In the genomic region with DNA sequence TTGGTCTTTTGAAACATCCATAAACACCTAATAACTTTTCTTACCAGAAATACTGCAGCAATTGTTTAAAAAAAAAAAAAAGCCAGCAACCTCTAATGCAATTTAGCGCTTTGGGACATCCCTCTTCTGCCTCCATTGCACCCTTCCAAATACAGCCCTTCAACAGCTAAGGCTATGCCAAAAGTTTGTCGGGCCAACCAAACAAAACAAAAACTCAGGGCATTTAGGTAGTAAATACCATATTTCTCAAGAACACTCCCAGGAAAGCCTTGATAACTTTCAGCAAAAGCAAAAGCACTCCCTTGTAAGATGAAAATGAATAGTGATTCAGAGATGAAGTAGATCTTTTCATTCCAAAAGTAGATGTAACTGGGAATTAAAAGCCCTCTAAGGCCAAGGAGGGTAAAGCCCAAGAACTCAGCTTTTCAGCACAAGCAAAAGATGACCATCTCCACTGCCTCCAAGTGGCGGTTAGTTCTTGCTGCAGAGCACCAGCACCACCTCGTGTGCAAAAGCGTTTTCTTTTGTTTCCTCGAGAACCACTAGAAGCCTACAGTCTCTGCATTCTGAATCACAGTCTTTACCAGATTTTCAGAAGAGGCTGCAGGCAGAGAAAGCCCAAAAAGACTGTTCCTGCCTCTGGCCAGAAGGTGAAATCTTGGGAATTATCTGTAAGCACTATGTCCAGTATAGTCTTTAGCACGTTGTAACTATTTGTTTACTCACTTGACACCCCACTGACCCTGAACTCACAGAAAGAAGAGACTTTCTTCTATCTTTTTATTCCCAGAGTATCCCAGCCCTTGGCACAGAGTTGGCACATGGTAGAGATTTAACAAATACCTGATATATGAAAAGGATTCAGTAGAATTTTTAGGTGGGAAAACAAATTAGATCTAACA, we compare ENCODE assay signal across 9 cellular contexts. TPM values are rescaled to one million over a fixed set of nuclear protein-coding genes. Genes with fewer than 3 reads are reported as not detected.
DNase-seq lines count a peak whose midpoint lies in the region; ATAC-seq and TF ChIP-seq lines count a peak whose summit lies in the region.
"Had no signal": no experiment of that assay in that cellular context is flagged by ENCODE, and none has a peak within 500 bp of the region (broad histone marks: within the 10 kb centered on the region; RNA-seq: fewer than 3 reads in every experiment).

No MANE protein-coding gene starts in this region.

- POLR2A ChIA-PET in CD4-positive, alpha-beta T cell (lab: Charles Lee) = no interaction called here

- TF ChIP-seq EP300 in Ishikawa (IDR thresholded peaks at IDR 0.05; ENCODE audit: borderline replicate concordance) = no peak
- peak in 1 of 2 donors; percentile 7 for TF ChIP-seq EP300 in tibial nerve (IDR thresholded peaks at IDR 0.05)

- H2AFZ ChIP-seq in OCI-LY1 (ENCODE audit: low read length) (0 out of 2 replicates have a peak overlapping the region, but pooled peaks have one; percentile 12), mammary epithelial cell (ENCODE audit: low read depth, low read length) (no peak overlapping the region)

- BruUV-seq in mammary epithelial cell (replicated peaks; lab: Mats Ljungman, UMichigan) = no TSS peak

- peak overlapping the region; percentile 87 for H3K27ac ChIP-seq in OCI-LY1 (ENCODE audit: low read depth, low read length, poor library complexity, severe bottlenecking)
- H3K27ac ChIP-seq in mammary epithelial cell (ENCODE audit: insufficient read depth, low read depth, low read length) = no peak overlapping the region
- H3K27ac ChIP-seq in tibial nerve = no peak overlapping the region
- no peak overlapping the region for H3K27ac ChIP-seq in CD4-positive, alpha-beta T cell (ENCODE audit: low read depth, low read length)

- H4K20me1 ChIP-seq in OCI-LY1 (ENCODE audit: insufficient read depth, low read length) (no peaks in the 10 kb centered on the region), mammary epithelial cell (ENCODE audit: insufficient read depth, low read length) (no peaks in the 10 kb centered on the region)

- no peak overlapping the region for H3K4me3 Mint-ChIP-seq in CD4-positive, alpha-beta T cell
- H3K4me3 Mint-ChIP-seq: activated naive CD4-positive, alpha-beta T cell treated with anti-CD3 and anti-CD28 coated beads, Interleukin-2, amount 50 U/mL, for 24 hours had no signal

- in situ Hi-C loops in mammary epithelial cell (cut with MboI; ENCODE audit: low sequenced_read_pairs in 2 of 2) = loop anchor here in 1 of 2 donors (25.0 kb wide), 1 partner anchor 500 kb away; no protein-coding TSS in a partner anchor

- peak; percentile 81 for ATAC-seq in GM21447 (IDR thresholded peaks at IDR 0.05; ENCODE audit: unreplicated experiment)
- ATAC-seq in left lobe of liver = peak; percentile 87
- ATAC-seq in CD4-positive, alpha-beta T cell (ENCODE audit: poor library complexity) = no peak

- H3K36me3 Mint-ChIP-seq in CD4-positive, alpha-beta T cell (ENCODE audit: low read depth) = no peaks in the 10 kb centered on the region
- H3K36me3 Mint-ChIP-seq: activated naive CD4-positive, alpha-beta T cell treated with anti-CD3 and anti-CD28 coated beads, Interleukin-2, amount 50 U/mL, for 24 hours had no signal

- H3K9ac ChIP-seq in OCI-LY1 (ENCODE audit: low read length) (no peak overlapping the region; the same call in 1 of the 2 replicates), mammary epithelial cell (ENCODE audit: insufficient read depth, low read length) (no peak overlapping the region)

- no peaks in the 10 kb centered on the region for H3K9me2 ChIP-seq in OCI-LY1 (ENCODE audit: low read depth, low read length)

- no peaks in the 10 kb centered on the region for H3F3A ChIP-seq in OCI-LY1 (ENCODE audit: insufficient read depth, low read length)

- H3K79me2 ChIP-seq in OCI-LY1 (ENCODE audit: insufficient read depth, low read length) = no peaks in the 10 kb centered on the region
- H3K79me2 ChIP-seq in mammary epithelial cell (ENCODE audit: insufficient read depth, low read length) = no peaks in the 10 kb centered on the region

- dilution Hi-C loops in mammary epithelial cell (cut with HindIII; ENCODE audit: low sequenced_read_pairs) = no loop called here

- H3K27me3 ChIP-seq in OCI-LY1 (ENCODE audit: insufficient read depth, low read length) = no peaks in the 10 kb centered on the region
- no peaks in the 10 kb centered on the region for H3K27me3 ChIP-seq in mammary epithelial cell (ENCODE audit: insufficient read depth, low read length)
- H3K27me3 ChIP-seq in tibial nerve = no peaks in the 10 kb centered on the region
- H3K27me3 ChIP-seq in CD4-positive, alpha-beta T cell (ENCODE audit: control insufficient read depth, insufficient read depth, low read length) = peaks cover 6% of the 10 kb centered on the region

- H3K4me3 ChIP-seq in OCI-LY1 (ENCODE audit: low read depth, low read length, poor library complexity, severe bottlenecking) (no peak overlapping the region), mammary epithelial cell (replicated peaks in 1 of 3; ENCODE audit: insufficient read depth in 1 of 3, low read depth in 2 of 3, low read length in 3 of 3) (no peak overlapping the region), tibial nerve (no peak overlapping the region)

- peak; percentile 94 for TF ChIP-seq CTCF in OCI-LY1 (IDR thresholded peaks at IDR 0.05; ENCODE audit: low read length)
- TF ChIP-seq CTCF in mammary epithelial cell (conservative IDR thresholded peaks at IDR 0.05 in 1 of 2, IDR thresholded peaks at IDR 0.05 in 1 of 2; ENCODE audit: extremely low read depth in 1 of 2, insufficient read depth in 1 of 2, low read depth in 1 of 2, low read length in 2 of 2) = peak; percentile 21 to 43
- peak; percentile 36 to 71 (median 54) for TF ChIP-seq CTCF in tibial nerve (IDR thresholded peaks at IDR 0.05)
- TF ChIP-seq CTCF in CD4-positive, alpha-beta T cell (IDR thresholded peaks at IDR 0.05) = no peak

- intact Hi-C loops in mammary epithelial cell (cut with micrococcal nuclease) = loop anchor here (1.0 to 10.0 kb wide), 7 partner anchors 212 to 690 kb away; no protein-coding TSS in a partner anchor
- intact Hi-C loops in CD4-positive, alpha-beta T cell (cut with DNase I, micrococcal nuclease) = loop anchor here (1.0 to 10.0 kb wide), 6 partner anchors 210 to 497 kb away; no protein-coding TSS in a partner anchor

- CTCF ChIA-PET in mammary epithelial cell (lab: Charles Lee; ENCODE audit: low non-redundant PET) = interaction anchor here (0.7 kb wide), 1 partner anchor 80 kb away, joined by 5 read pairs; no protein-coding TSS in a partner anchor
- CTCF ChIA-PET in CD4-positive, alpha-beta T cell (lab: Charles Lee) = no interaction called here

- DNase-seq in EH (ENCODE audit: low read depth) (peak; percentile 68), mammary epithelial cell (peak; percentile 47), left lobe of liver (ENCODE audit: low spot score) (no peak), tibial nerve (ENCODE audit: low spot score in 2 of 2) (peak in 1 of 2 donors; percentile 52)
- DNase-seq in CD4-positive, alpha-beta T cell = no peak

- H3K9me3 ChIP-seq in OCI-LY1 (ENCODE audit: low read length) = no peaks in the 10 kb centered on the region
- H3K9me3 ChIP-seq in mammary epithelial cell (replicated peaks; ENCODE audit: insufficient read depth, low read length) = no peaks in the 10 kb centered on the region
- H3K9me3 ChIP-seq in tibial nerve = no peaks in the 10 kb centered on the region
- no peaks in the 10 kb centered on the region for H3K9me3 ChIP-seq in CD4-positive, alpha-beta T cell (ENCODE audit: control insufficient read depth, low read length)

- peak; percentile 94 for TF ChIP-seq RAD21 in Ishikawa (IDR thresholded peaks at IDR 0.05; ENCODE audit: low read depth)

- 78% methylated on average over 7 of the region's 7 CpGs for WGBS in mammary epithelial cell (ENCODE audit: low coverage, missing lambda C conversion rate)
- 20 to 23% methylated on average over 7 of the region's 7 CpGs for WGBS in tibial nerve, 2 donors

- peaks cover 62% of the 10 kb centered on the region for H3K4me1 ChIP-seq in OCI-LY1 (ENCODE audit: insufficient read depth, low read length, severe bottlenecking)
- H3K4me1 ChIP-seq in mammary epithelial cell (ENCODE audit: insufficient read depth, low read length) = no peaks in the 10 kb centered on the region
- H3K4me1 ChIP-seq in tibial nerve = peaks cover 0 to 20% (median 0%) of the 10 kb centered on the region in 4 donors

- H3K4me2 ChIP-seq in OCI-LY1 (ENCODE audit: low read length) (no peak overlapping the region), mammary epithelial cell (ENCODE audit: insufficient read depth, low read depth, low read length) (no peak overlapping the region)

- no peaks in the 10 kb centered on the region for H3K9me3 Mint-ChIP-seq in CD4-positive, alpha-beta T cell
- H3K9me3 Mint-ChIP-seq: activated naive CD4-positive, alpha-beta T cell treated with anti-CD3 and anti-CD28 coated beads, Interleukin-2, amount 50 U/mL, for 24 hours had no signal

- H3K36me3 ChIP-seq in OCI-LY1 (ENCODE audit: insufficient read depth, low read length) = no peaks in the 10 kb centered on the region
- no peaks in the 10 kb centered on the region for H3K36me3 ChIP-seq in mammary epithelial cell (ENCODE audit: insufficient read depth, low read length)
- no peaks in the 10 kb centered on the region for H3K36me3 ChIP-seq in tibial nerve

- TF ChIP-seq POLR2A in tibial nerve (IDR thresholded peaks at IDR 0.05) = no peak

- no peaks in the 10 kb centered on the region for H3K4me1 Mint-ChIP-seq in CD4-positive, alpha-beta T cell (ENCODE audit: low read depth)
- H3K4me1 Mint-ChIP-seq: activated naive CD4-positive, alpha-beta T cell treated with anti-CD3 and anti-CD28 coated beads, Interleukin-2, amount 50 U/mL, for 24 hours had no signal

- no peak overlapping the region for H3K27ac Mint-ChIP-seq in CD4-positive, alpha-beta T cell
- H3K27ac Mint-ChIP-seq: activated naive CD4-positive, alpha-beta T cell treated with anti-CD3 and anti-CD28 coated beads, Interleukin-2, amount 50 U/mL, for 24 hours had no signal

- H3K27me3 Mint-ChIP-seq in CD4-positive, alpha-beta T cell = peaks cover 8% of the 10 kb centered on the region
- H3K27me3 Mint-ChIP-seq: activated naive CD4-positive, alpha-beta T cell treated with anti-CD3 and anti-CD28 coated beads, Interleukin-2, amount 50 U/mL, for 24 hours had no signal

TF ChIP-seq in Ishikawa, 13 proteins besides CTCF, POLR2A, EP300 and RAD21 (continues in another document):
- TF ChIP-seq, protein P1, sequence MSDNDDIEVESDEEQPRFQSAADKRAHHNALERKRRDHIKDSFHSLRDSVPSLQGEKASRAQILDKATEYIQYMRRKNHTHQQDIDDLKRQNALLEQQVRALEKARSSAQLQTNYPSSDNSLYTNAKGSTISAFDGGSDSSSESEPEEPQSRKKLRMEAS (IDR thresholded peaks at IDR 0.05) = no peak
- TF ChIP-seq CEBPB (IDR thresholded peaks at IDR 0.05) = no peak
- no peak for TF ChIP-seq FOXM1 (IDR thresholded peaks at IDR 0.05; ENCODE audit: borderline replicate concordance, low read depth)

RNA-seq across cellular contexts. Expression of a gene that starts 53.1 kb away (rescaled TPM):
- total RNA-seq in mammary epithelial cell = not detected
- polyA plus RNA-seq in mammary epithelial cell = not detected
- not detected for polyA minus RNA-seq in mammary epithelial cell
- not detected for total RNA-seq in left lobe of liver
- not detected for total RNA-seq in tibial nerve
- total RNA-seq in CD4-positive, alpha-beta T cell = not detected

Comparison
In these comparisons a context has a peak if more than half of its experiments do, and no peak if none do; other contexts are left out.
1. DNase-seq: peak in EH (single experiment) and mammary epithelial cell (single experiment); none in left lobe of liver (single experiment) and CD4-positive, alpha-beta T cell (0 of 10).